8 cellular contexts compared by ENCODE assay signal in the genomic region with DNA sequence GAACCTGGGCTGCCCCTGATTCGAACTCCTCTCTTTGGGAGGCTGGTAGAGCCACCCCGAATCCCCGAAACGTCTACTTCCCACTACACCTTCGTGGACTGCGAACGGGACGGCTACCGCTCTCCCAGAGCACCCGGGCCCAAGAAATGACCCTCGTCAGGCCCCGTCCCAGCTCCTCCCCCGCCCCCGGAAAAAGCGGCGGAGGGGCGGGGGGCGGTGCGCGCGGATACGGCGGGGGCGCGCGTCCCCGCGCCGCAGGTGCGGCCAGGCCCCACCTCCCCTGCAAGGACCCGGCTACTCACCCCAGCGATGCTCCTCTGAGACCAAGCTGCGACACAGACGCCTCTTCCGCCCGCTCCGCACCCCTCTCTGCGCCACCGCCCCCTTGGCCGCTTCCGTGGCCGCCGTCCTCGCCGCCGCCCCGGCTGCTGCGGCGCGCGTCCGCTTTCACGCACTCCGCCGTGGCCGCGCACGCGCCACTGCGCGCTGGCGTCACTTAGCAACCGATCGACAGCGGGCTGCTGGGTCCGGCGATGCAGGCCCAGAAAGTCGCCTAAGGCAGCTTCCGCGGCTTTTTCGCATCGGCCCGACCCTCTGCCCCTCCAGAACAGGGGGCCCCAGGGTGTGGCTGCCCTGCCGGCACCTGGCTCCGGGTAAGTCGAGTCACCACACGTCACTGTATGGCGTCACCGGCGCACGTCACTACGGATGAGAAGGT. TPM values are rescaled to one million over a fixed set of nuclear protein-coding genes. Genes with fewer than 3 reads are reported as not detected.
DNase-seq lines count a peak whose midpoint lies in the region; ATAC-seq lines count a peak whose summit lies in the region.

BTBD9 (minus strand) TSS at position 432 of the 718 bp plus-strand sequence.

- DNase-seq in CD1c-positive myeloid dendritic cell (ENCODE audit: extremely low spot score) (peak; percentile 92), NK-92 (lab: John Stamatoyannopoulos, UW; ENCODE audit: unreplicated experiment) (peak; percentile 18), mesenteric fat pad (ENCODE audit: low spot score) (peak; percentile 95)
- DNase-seq in activated CD8-positive, alpha-beta memory T cell treated with anti-CD3 and anti-CD28 coated beads for 48 hours (ENCODE audit: low read depth in 2 of 3, low spot score in 2 of 3) = peak; percentile 61 to 71 (median 64)
- DNase-seq in stimulated activated CD8-positive, alpha-beta memory T cell treated with anti-CD3 and anti-CD28 coated beads, Interleukin-15, amount 100 ng/mL, for 24 hours (ENCODE audit: low read depth) = peak; percentile 65

- no peaks in the 10 kb centered on the region for H3K27me3 ChIP-seq in endocrine pancreas (ENCODE audit: control insufficient read depth, insufficient read depth, low read length)

- peak; percentile 86 for ATAC-seq in GM19324 (IDR thresholded peaks at IDR 0.05; ENCODE audit: low FRiP score, unreplicated experiment)
- peak; percentile 79 for ATAC-seq in HG03460 (IDR thresholded peaks at IDR 0.05; ENCODE audit: unreplicated experiment)

- no peaks in the 10 kb centered on the region for H3K9me3 ChIP-seq in endocrine pancreas (ENCODE audit: control insufficient read depth, low read length)

- H3K36me3 ChIP-seq in endocrine pancreas (ENCODE audit: control insufficient read depth, insufficient read depth, low read length) = no peaks in the 10 kb centered on the region

- peaks cover 14% of the 10 kb centered on the region for H3K4me1 ChIP-seq in endocrine pancreas (ENCODE audit: control insufficient read depth, insufficient read depth, low read length)

- H3K9ac ChIP-seq in endocrine pancreas (ENCODE audit: control insufficient read depth, insufficient read depth, low read length) = peak within 1 kb of the TSS; percentile 92

- H3K4me3 ChIP-seq in endocrine pancreas (ENCODE audit: control insufficient read depth, insufficient read depth, low read length) = peak within 1 kb of the TSS; percentile 92

RNA-seq across cellular contexts. Expression of gene BTBD9, which starts in this region (rescaled TPM):
- 15.6 TPM for total RNA-seq in mesenteric fat pad

Comparison
In these comparisons a context has a peak if more than half of its experiments do, and no peak if none do; other contexts are left out.
1. Peak in every context shown above with its lines: DNase-seq, ATAC-seq and H3K4me3 ChIP-seq.
2. DNase-seq: peak in every context shown above with its lines; median percentile 95 in mesenteric fat pad; 92 in CD1c-positive myeloid dendritic cell; 65 in stimulated activated CD8-positive, alpha-beta memory T cell treated with anti-CD3 and anti-CD28 coated beads, Interleukin-15, amount 100 ng/mL, for 24 hours; 64 in activated CD8-positive, alpha-beta memory T cell treated with anti-CD3 and anti-CD28 coated beads for 48 hours; 18 in NK-92.